In genomic region chr11:20909995-20910726, GRCh38 we compare ENCODE assay signal across 22 cellular contexts.
DNase-seq lines count a peak whose midpoint lies in the region; ATAC-seq, FAIRE-seq and TF ChIP-seq lines count a peak whose summit lies in the region.
"Had no signal": no experiment of that assay in that cellular context is flagged by ENCODE, and none has a peak within 500 bp of the region (broad histone marks: within the 10 kb centered on the region; RNA-seq: fewer than 3 reads in every experiment).

No MANE protein-coding gene starts in this region.

- no peak for TF ChIP-seq POLR2A in GM12878 (IDR thresholded peaks at IDR 0.05; ENCODE audit: low read depth, low read length)
- no peak for TF ChIP-seq POLR2A in suprapubic skin (IDR thresholded peaks at IDR 0.05)

- H3K27me3 ChIP-seq in GM12878 (replicated peaks in 1 of 2; ENCODE audit: control insufficient read depth in 2 of 2, insufficient read depth in 2 of 2, low read length in 1 of 2) (no peaks in the 10 kb centered on the region), suprapubic skin (no peaks in the 10 kb centered on the region)

- no peak for TF ChIP-seq RAD21 in GM12878 (IDR thresholded peaks at IDR 0.05; ENCODE audit: insufficient read depth, low read depth, low read length)

- intact Hi-C loops in GM12878 (cut with micrococcal nuclease; ENCODE audit: unreplicated experiment) = no loop called here

- H2AFZ ChIP-seq in GM12878 (ENCODE audit: control insufficient read depth, low read depth, low read length) = no peak overlapping the region
- H2AFZ ChIP-seq: GM23338 had no signal

- in situ Hi-C loops in GM12878 (cut with MboI) = no loop called here

- H3K79me2 ChIP-seq in GM12878 (ENCODE audit: control insufficient read depth, insufficient read depth, low read length) = no peaks in the 10 kb centered on the region

- SMC1A ChIA-PET in GM12878 (lab: Charles Lee; ENCODE audit: uncharacterized antibody, unreplicated experiment) = no interaction called here

- H3K4me1 Mint-ChIP-seq in activated T-helper 17 cell treated with anti-CD3 and anti-CD28 coated beads, Interleukin-2, amount 50 U/mL, for 72 hours = no peaks in the 10 kb centered on the region
- no peaks in the 10 kb centered on the region for H3K4me1 Mint-ChIP-seq in stimulated activated effector memory CD8-positive, alpha-beta T cell treated with anti-CD3 and anti-CD28 coated beads, Interleukin-12 subunit alpha, Interleukin-12 subunit beta, amount 100 ng/mL, for 72 hours
- H3K4me1 Mint-ChIP-seq: CD8-positive, alpha-beta memory T cell had no signal

- no peak for FAIRE-seq in GM12878 (lab: Jason Lieb, UNC)
- FAIRE-seq: A204.1, K562 had no signal

- H3K4me2 ChIP-seq in GM12878 (ENCODE audit: control insufficient read depth, insufficient read depth) = no peak overlapping the region
- H3K4me2 ChIP-seq: GM23338 had no signal

- H4K20me1 ChIP-seq in GM12878 (ENCODE audit: control insufficient read depth, insufficient read depth) = no peaks in the 10 kb centered on the region

- 15% methylated on average over 7 of the region's 7 CpGs for WGBS in GM12878 (ENCODE audit: insufficient coverage, insufficient replicate concordance, low lambda C conversion rate, missing lambda C conversion rate)
- WGBS in suprapubic skin = 61% methylated on average over 7 of the region's 7 CpGs

- H3K27ac Mint-ChIP-seq in activated T-helper 17 cell treated with anti-CD3 and anti-CD28 coated beads, Interleukin-2, amount 50 U/mL, for 72 hours = no peak overlapping the region
- no peak overlapping the region for H3K27ac Mint-ChIP-seq in stimulated activated effector memory CD8-positive, alpha-beta T cell treated with anti-CD3 and anti-CD28 coated beads, Interleukin-12 subunit alpha, Interleukin-12 subunit beta, amount 100 ng/mL, for 72 hours
- H3K27ac Mint-ChIP-seq: CD8-positive, alpha-beta memory T cell; GM23338 had no signal

- H3K27ac ChIP-seq in GM12878 (ENCODE audit: control insufficient read depth, insufficient read depth) (no peak overlapping the region), suprapubic skin (no peak overlapping the region)
- H3K27ac ChIP-seq: RWPE1 had no signal

- H3K36me3 Mint-ChIP-seq in activated T-helper 17 cell treated with anti-CD3 and anti-CD28 coated beads, Interleukin-2, amount 50 U/mL, for 72 hours (ENCODE audit: low read depth) = no peaks in the 10 kb centered on the region
- no peaks in the 10 kb centered on the region for H3K36me3 Mint-ChIP-seq in stimulated activated effector memory CD8-positive, alpha-beta T cell treated with anti-CD3 and anti-CD28 coated beads, Interleukin-12 subunit alpha, Interleukin-12 subunit beta, amount 100 ng/mL, for 72 hours
- H3K36me3 Mint-ChIP-seq: CD8-positive, alpha-beta memory T cell had no signal

- H3K27me3 Mint-ChIP-seq in activated T-helper 17 cell treated with anti-CD3 and anti-CD28 coated beads, Interleukin-2, amount 50 U/mL, for 72 hours = no peaks in the 10 kb centered on the region
- H3K27me3 Mint-ChIP-seq: CD8-positive, alpha-beta memory T cell had no signal

- TF ChIP-seq CTCF in GM12878 (IDR thresholded peaks at IDR 0.05 in 2 of 3, conservative IDR thresholded peaks at IDR 0.05 in 1 of 3; ENCODE audit: control insufficient read depth in 2 of 3, extremely low read depth in 1 of 3, insufficient read depth in 1 of 3, low read depth in 3 of 3, low read length in 3 of 3) = no peak
- no peak for TF ChIP-seq CTCF in suprapubic skin (IDR thresholded peaks at IDR 0.05)

- RAD21 ChIA-PET in GM12878 (lab: Charles Lee; ENCODE audit: unreplicated experiment) = no interaction called here

- H3K9ac ChIP-seq in GM12878 (ENCODE audit: control insufficient read depth, insufficient read depth, low read length) = no peak overlapping the region

- H3K9me3 ChIP-seq in GM12878 (replicated peaks; ENCODE audit: control insufficient read depth, insufficient read depth, low read length) = no peaks in the 10 kb centered on the region
- no peaks in the 10 kb centered on the region for H3K9me3 ChIP-seq in suprapubic skin

- ATAC-seq in GM18867 (IDR thresholded peaks at IDR 0.05; ENCODE audit: unreplicated experiment) (peak; percentile 49), GM12878 (peak; percentile 82)
- ATAC-seq in activated T-helper 17 cell treated with anti-CD3 and anti-CD28 coated beads, Interleukin-2, amount 50 U/mL, for 72 hours (replicated peaks) = no peak
- no peak for ATAC-seq in stimulated activated effector memory CD8-positive, alpha-beta T cell treated with anti-CD3 and anti-CD28 coated beads, Interleukin-12 subunit alpha, Interleukin-12 subunit beta, amount 100 ng/mL, for 72 hours
- ATAC-seq: GM23338, K562, PC-3 had no signal

- DNase-seq in NCI-H345 (lab: John Stamatoyannopoulos, UW) = peak; percentile 46
- DNase-seq in NCI-H345 treated with DMSO at 0.1 percent for 48 hours (lab: John Stamatoyannopoulos, UW; ENCODE audit: unreplicated experiment) = no peak
- DNase-seq in GM12878 (ENCODE audit: low read depth, low spot score) = no peak
- peak; percentile 69 to 76 for DNase-seq in suprapubic skin (ENCODE audit: low spot score in 2 of 2)
- no peak for DNase-seq in A172 (ENCODE audit: low spot score)
- no peak for DNase-seq in stimulated activated effector memory CD8-positive, alpha-beta T cell treated with anti-CD3 and anti-CD28 coated beads, Interleukin-12 subunit alpha, Interleukin-12 subunit beta, amount 100 ng/mL, for 72 hours (ENCODE audit: low spot score in 2 of 2)
- DNase-seq: C1 segment of cervical spinal cord; CD8-positive, alpha-beta memory T cell; DND-41; NCI-H1105; NCI-H1694 treated with DMSO at 0.1 percent for 48 hours; NCI-H2107; NCI-H226; NCI-H774; PC-3; T-helper 1 cell had no signal

- TF ChIP-seq EP300 in GM12878 (IDR thresholded peaks at IDR 0.05; ENCODE audit: borderline replicate concordance in 1 of 2, control insufficient read depth in 1 of 2, low read depth in 2 of 2, low read length in 2 of 2) = no peak
- no peak for TF ChIP-seq EP300 in suprapubic skin (IDR thresholded peaks at IDR 0.05)

- POLR2A ChIA-PET in GM12878 (lab: Charles Lee) = no interaction called here

- CTCF ChIA-PET in GM12878 (lab: Yijun Ruan, JAX) = no interaction called here

- H3K4me3 Mint-ChIP-seq in activated T-helper 17 cell treated with anti-CD3 and anti-CD28 coated beads, Interleukin-2, amount 50 U/mL, for 72 hours = no peak overlapping the region
- H3K4me3 Mint-ChIP-seq in stimulated activated effector memory CD8-positive, alpha-beta T cell treated with anti-CD3 and anti-CD28 coated beads, Interleukin-12 subunit alpha, Interleukin-12 subunit beta, amount 100 ng/mL, for 72 hours = no peak overlapping the region
- H3K4me3 Mint-ChIP-seq: CD8-positive, alpha-beta memory T cell; GM23338 had no signal

- H3K4me1 ChIP-seq in GM12878 (ENCODE audit: control insufficient read depth, insufficient read depth, low read length) (no peaks in the 10 kb centered on the region), suprapubic skin (no peaks in the 10 kb centered on the region)

- H3K4me3 ChIP-seq in GM12878 (no peak overlapping the region), suprapubic skin (no peak overlapping the region)
- H3K4me3 ChIP-seq: GM23338, K562 had no signal

- peaks cover 16% of the 10 kb centered on the region for H3K9me3 Mint-ChIP-seq in activated T-helper 17 cell treated with anti-CD3 and anti-CD28 coated beads, Interleukin-2, amount 50 U/mL, for 72 hours
- peaks cover 10% of the 10 kb centered on the region for H3K9me3 Mint-ChIP-seq in stimulated activated effector memory CD8-positive, alpha-beta T cell treated with anti-CD3 and anti-CD28 coated beads, Interleukin-12 subunit alpha, Interleukin-12 subunit beta, amount 100 ng/mL, for 72 hours

- no peaks in the 10 kb centered on the region for H3K36me3 ChIP-seq in GM12878 (ENCODE audit: control insufficient read depth in 2 of 2, insufficient read depth in 2 of 2, low read length in 1 of 2)
- no peaks in the 10 kb centered on the region for H3K36me3 ChIP-seq in suprapubic skin

- no TSS peak for BruUV-seq in GM12878 (replicated peaks; lab: Mats Ljungman, UMichigan)

TF ChIP-seq in GM12878, 131 proteins besides CTCF, POLR2A, EP300 and RAD21:
- no peak for TF ChIP-seq ATF7 (IDR thresholded peaks at IDR 0.05; ENCODE audit: low read depth)
- TF ChIP-seq MEF2B (IDR thresholded peaks at IDR 0.05; ENCODE audit: partially characterized antibody, poor library complexity, severe bottlenecking) = peak; percentile 22

Comparison
In these comparisons a context has a peak if more than half of its experiments do, and no peak if none do; other contexts are left out.
1. DNase-seq: peak in NCI-H345 (single experiment) and suprapubic skin (2 of 2); none in NCI-H345 treated with DMSO at 0.1 percent for 48 hours (single experiment), GM12878 (single experiment), A172 (single experiment) and stimulated activated effector memory CD8-positive, alpha-beta T cell treated with anti-CD3 and anti-CD28 coated beads, Interleukin-12 subunit alpha, Interleukin-12 subunit beta, amount 100 ng/mL, for 72 hours (0 of 2).
2. ATAC-seq: peak in GM18867 (single experiment) and GM12878 (single experiment); none in activated T-helper 17 cell treated with anti-CD3 and anti-CD28 coated beads, Interleukin-2, amount 50 U/mL, for 72 hours (single experiment) and stimulated activated effector memory CD8-positive, alpha-beta T cell treated with anti-CD3 and anti-CD28 coated beads, Interleukin-12 subunit alpha, Interleukin-12 subunit beta, amount 100 ng/mL, for 72 hours (single experiment).